ENCODE assay signal across 1 cellular context in genomic region chr4:186749611-186750281, GRCh38.
A peak's percentile ranks its signal among the peaks of the same experiment; 100 is the strongest.
TF ChIP-seq lines count a peak whose summit lies in the region.

No MANE protein-coding gene starts in this region.

TF ChIP-seq in HepG2, 621 proteins besides CTCF, POLR2A, EP300 and RAD21 (continued from another document and continues in another):
- TF ChIP-seq MTERF4 (CRISPR knock-in tag; IDR thresholded peaks at IDR 0.05) = no peak
- no peak; a peak in 1 of 4 replicates for TF ChIP-seq HMGXB4 (CRISPR knock-in tag; IDR thresholded peaks at IDR 0.05; ENCODE audit: borderline replicate concordance in 1 of 2, low read depth in 1 of 2)
- no peak for TF ChIP-seq SOX13 (IDR thresholded peaks at IDR 0.05)
- TF ChIP-seq SOX13 (CRISPR knock-in tag; conservative IDR thresholded peaks at IDR 0.05 in 1 of 2, IDR thresholded peaks at IDR 0.05 in 1 of 2) = no peak; a peak in 1 of 4 replicates
- no peak for TF ChIP-seq ZNF496 (CRISPR knock-in tag; IDR thresholded peaks at IDR 0.05; ENCODE audit: insufficient replicate concordance)
- no peak for TF ChIP-seq EZH2 (conservative IDR thresholded peaks at IDR 0.05; ENCODE audit: low read depth, low read length)
- TF ChIP-seq PLSCR1 (CRISPR knock-in tag; IDR thresholded peaks at IDR 0.05; ENCODE audit: borderline replicate concordance) = no peak
- TF ChIP-seq ZNF251 (CRISPR knock-in tag; IDR thresholded peaks at IDR 0.05) = 0 out of 2 replicates have a peak, but pooled peaks have one; percentile 48
- peak; percentile 59; the same call in 1 of the 2 replicates for TF ChIP-seq ZNF414 (CRISPR knock-in tag; IDR thresholded peaks at IDR 0.05)
- TF ChIP-seq ZNF574 (CRISPR knock-in tag; IDR thresholded peaks at IDR 0.05) = no peak
- no peak for TF ChIP-seq GTF2F1 (IDR thresholded peaks at IDR 0.05; ENCODE audit: low read length)
- TF ChIP-seq TGIF2 (CRISPR knock-in tag; IDR thresholded peaks at IDR 0.05) = no peak
- TF ChIP-seq MED1 (CRISPR knock-in tag; IDR thresholded peaks at IDR 0.05) = peak; percentile 77
- TF ChIP-seq RFX1 (IDR thresholded peaks at IDR 0.05) = no peak
- no peak for TF ChIP-seq ZNF484 (CRISPR knock-in tag; IDR thresholded peaks at IDR 0.05; ENCODE audit: borderline replicate concordance, low read depth)
- no peak for TF ChIP-seq REL (CRISPR knock-in tag; conservative IDR thresholded peaks at IDR 0.05)
- TF ChIP-seq GPN1 (CRISPR knock-in tag; IDR thresholded peaks at IDR 0.05; ENCODE audit: borderline replicate concordance) = no peak
- TF ChIP-seq ZEB1 (IDR thresholded peaks at IDR 0.05; ENCODE audit: insufficient replicate concordance, low read depth) = no peak
- TF ChIP-seq PBX3 (CRISPR knock-in tag; IDR thresholded peaks at IDR 0.05; ENCODE audit: borderline replicate concordance) = no peak
- no peak for TF ChIP-seq BRF2 (CRISPR knock-in tag; IDR thresholded peaks at IDR 0.05)
- no peak for TF ChIP-seq HOXA9 (CRISPR knock-in tag; IDR thresholded peaks at IDR 0.05; ENCODE audit: borderline replicate concordance)
- no peak for TF ChIP-seq ZNF101 (CRISPR knock-in tag; IDR thresholded peaks at IDR 0.05; ENCODE audit: borderline replicate concordance, low read depth)
- TF ChIP-seq ZNF33A (CRISPR knock-in tag; IDR thresholded peaks at IDR 0.05; ENCODE audit: borderline replicate concordance) = no peak
- no peak for TF ChIP-seq FOXA1 (IDR thresholded peaks at IDR 0.05)
- no peak for TF ChIP-seq FOXA1 (CRISPR knock-in tag; IDR thresholded peaks at IDR 0.05)
- TF ChIP-seq ASH2L (IDR thresholded peaks at IDR 0.05; ENCODE audit: insufficient read length, low read depth, low read length) = no peak
- no peak for TF ChIP-seq ELF4 (CRISPR knock-in tag; IDR thresholded peaks at IDR 0.05; ENCODE audit: borderline replicate concordance)
- TF ChIP-seq ZNF230 (CRISPR knock-in tag; IDR thresholded peaks at IDR 0.05) = no peak
- no peak for TF ChIP-seq E2F5 (CRISPR knock-in tag; conservative IDR thresholded peaks at IDR 0.05)
- TF ChIP-seq PREB (CRISPR knock-in tag; IDR thresholded peaks at IDR 0.05) = no peak
- TF ChIP-seq ZNF691 (CRISPR knock-in tag; IDR thresholded peaks at IDR 0.05; ENCODE audit: borderline replicate concordance, low read depth) = no peak
- no peak for TF ChIP-seq POLR2G (IDR thresholded peaks at IDR 0.05; ENCODE audit: low read depth, low read length)
- no peak for TF ChIP-seq CCDC6 (CRISPR knock-in tag; IDR thresholded peaks at IDR 0.05)
- TF ChIP-seq ZNF570 (CRISPR knock-in tag; IDR thresholded peaks at IDR 0.05; ENCODE audit: borderline replicate concordance) = no peak
- TF ChIP-seq RFXAP (CRISPR knock-in tag; IDR thresholded peaks at IDR 0.05; ENCODE audit: borderline replicate concordance) = 0 out of 2 replicates have a peak, but pooled peaks have one; percentile 41
- TF ChIP-seq RCOR2 (CRISPR knock-in tag; IDR thresholded peaks at IDR 0.05) = no peak
- no peak for TF ChIP-seq MTA1 (CRISPR knock-in tag; IDR thresholded peaks at IDR 0.05; ENCODE audit: borderline replicate concordance)
- TF ChIP-seq AKAP8 (CRISPR knock-in tag; IDR thresholded peaks at IDR 0.05) = no peak
- TF ChIP-seq NFAT5 (CRISPR knock-in tag; IDR thresholded peaks at IDR 0.05) = no peak
- no peak for TF ChIP-seq ZNF3 (CRISPR knock-in tag; IDR thresholded peaks at IDR 0.05)
- no peak for TF ChIP-seq ZNF337 (CRISPR knock-in tag; IDR thresholded peaks at IDR 0.05; ENCODE audit: borderline replicate concordance, low read depth)
- TF ChIP-seq GABPB1 (CRISPR knock-in tag; IDR thresholded peaks at IDR 0.05) = peak; percentile 70
- no peak for TF ChIP-seq TOPORS (CRISPR knock-in tag; IDR thresholded peaks at IDR 0.05)
- no peak for TF ChIP-seq CREB1 (IDR thresholded peaks at IDR 0.05)
- TF ChIP-seq CREB1 (CRISPR knock-in tag; IDR thresholded peaks at IDR 0.05) = no peak
- no peak for TF ChIP-seq ZMAT3 (CRISPR knock-in tag; conservative IDR thresholded peaks at IDR 0.05)
